In genomic region chr14:99363616-99364290, GRCh38 we compare ENCODE assay signal across 20 cellular contexts.
"Had no signal": no experiment of that assay in that cellular context is flagged by ENCODE, and none has a peak within 500 bp of the region (broad histone marks: within the 10 kb centered on the region; RNA-seq: fewer than 3 reads in every experiment).

No MANE protein-coding gene starts in this region.

- H3K4me1 ChIP-seq: body of pancreas, gastrocnemius medialis, prostate gland, right atrium auricular region, tibial nerve had no signal

- H3K4me3 Mint-ChIP-seq: activated CD4-positive, alpha-beta memory T cell treated with anti-CD3 and anti-CD28 coated beads, Interleukin-2, amount 10 ng/mL, durations not matched to agents 7 days and 5 days; activated CD8-positive, alpha-beta memory T cell treated with anti-CD3 and anti-CD28 coated beads, Interleukin-2, amount 10 ng/mL, durations not matched to agents 7 days and 5 days; activated naive CD8-positive, alpha-beta T cell treated with anti-CD3 and anti-CD28 coated beads, Interleukin-2, amount 10 ng/mL, durations not matched to agents 7 days and 5 days; nephron; stimulated activated naive CD8-positive, alpha-beta T cell treated with anti-CD3 and anti-CD28 coated beads, Interleukin-15, Interleukin-2, amounts not matched to agents 100 ng/mL and 50 ng/mL, for 24 hours had no signal

- H3K27me3 ChIP-seq: body of pancreas, gastrocnemius medialis, right atrium auricular region, tibial nerve had no signal

- DNase-seq: activated CD4-positive, alpha-beta memory T cell treated with anti-CD3 and anti-CD28 coated beads, Interleukin-2, amount 10 ng/mL, durations not matched to agents 7 days and 5 days; activated CD4-positive, alpha-beta T cell treated with anti-CD3 and anti-CD28 coated beads for 48 hours; activated CD8-positive, alpha-beta memory T cell treated with anti-CD3 and anti-CD28 coated beads, Interleukin-2, amount 10 ng/mL, durations not matched to agents 7 days and 5 days; activated naive CD4-positive, alpha-beta T cell treated with Interleukin-2 at 50 U/mL for 16 hours; activated naive CD8-positive, alpha-beta T cell treated with anti-CD3 and anti-CD28 coated beads, Interleukin-2, amount 10 ng/mL, durations not matched to agents 7 days and 5 days; body of pancreas; caudate nucleus; gastrocnemius medialis; left colon; midbrain; stimulated activated CD4-positive, alpha-beta T cell treated with anti-CD3 and anti-CD28 coated beads, Interleukin-15, amount 100 ng/mL, for 24 hours; stimulated activated CD4-positive, alpha-beta T cell treated with anti-CD3 and anti-CD28 coated beads, Interleukin-2, amount 100 ng/mL, for 48 hours had no signal

- H3K27me3 Mint-ChIP-seq: activated naive CD8-positive, alpha-beta T cell treated with anti-CD3 and anti-CD28 coated beads, Interleukin-2, amount 10 ng/mL, durations not matched to agents 7 days and 5 days; stimulated activated naive CD8-positive, alpha-beta T cell treated with anti-CD3 and anti-CD28 coated beads, Interleukin-15, Interleukin-2, amounts not matched to agents 100 ng/mL and 50 ng/mL, for 24 hours had no signal

- H3K4me1 Mint-ChIP-seq: activated CD4-positive, alpha-beta memory T cell treated with anti-CD3 and anti-CD28 coated beads, Interleukin-2, amount 10 ng/mL, durations not matched to agents 7 days and 5 days; activated CD8-positive, alpha-beta memory T cell treated with anti-CD3 and anti-CD28 coated beads, Interleukin-2, amount 10 ng/mL, durations not matched to agents 7 days and 5 days had no signal

- H3K9me3 Mint-ChIP-seq: activated CD4-positive, alpha-beta memory T cell treated with anti-CD3 and anti-CD28 coated beads, Interleukin-2, amount 10 ng/mL, durations not matched to agents 7 days and 5 days; activated naive CD8-positive, alpha-beta T cell treated with anti-CD3 and anti-CD28 coated beads, Interleukin-2, amount 10 ng/mL, durations not matched to agents 7 days and 5 days; activated T-helper 2 cell treated with anti-CD3 and anti-CD28 coated beads, Interferon-gamma antibody, Interleukin-2, Interleukin-4, amounts not matched to agents 10 μg/mL and 5 μg/mL and 100 μg/mL, durations not matched to agents 14 hours and 24 hours and 36 hours; nephron; stimulated activated naive CD8-positive, alpha-beta T cell treated with anti-CD3 and anti-CD28 coated beads, Interleukin-15, Interleukin-2, amounts not matched to agents 100 ng/mL and 50 ng/mL, for 24 hours had no signal

- H3K36me3 ChIP-seq: gastrocnemius medialis, prostate gland, right atrium auricular region, tibial nerve had no signal

- H3K36me3 Mint-ChIP-seq: activated CD8-positive, alpha-beta memory T cell treated with anti-CD3 and anti-CD28 coated beads, Interleukin-2, amount 10 ng/mL, durations not matched to agents 7 days and 5 days; activated naive CD8-positive, alpha-beta T cell treated with anti-CD3 and anti-CD28 coated beads, Interleukin-2, amount 10 ng/mL, durations not matched to agents 7 days and 5 days had no signal

- ATAC-seq: activated CD8-positive, alpha-beta memory T cell treated with anti-CD3 and anti-CD28 coated beads, Interleukin-2, amount 10 ng/mL, durations not matched to agents 7 days and 5 days; body of pancreas; gastrocnemius medialis; left colon had no signal

- H3K4me3 ChIP-seq: body of pancreas, gastrocnemius medialis, lung, prostate gland, right atrium auricular region, skin epidermis, tibial nerve had no signal

- H3K27ac Mint-ChIP-seq: activated CD4-positive, alpha-beta memory T cell treated with anti-CD3 and anti-CD28 coated beads, Interleukin-2, amount 10 ng/mL, durations not matched to agents 7 days and 5 days; activated CD8-positive, alpha-beta memory T cell treated with anti-CD3 and anti-CD28 coated beads, Interleukin-2, amount 10 ng/mL, durations not matched to agents 7 days and 5 days; activated naive CD8-positive, alpha-beta T cell treated with anti-CD3 and anti-CD28 coated beads, Interleukin-2, amount 10 ng/mL, durations not matched to agents 7 days and 5 days; activated T-helper 2 cell treated with anti-CD3 and anti-CD28 coated beads, Interferon-gamma antibody, Interleukin-2, Interleukin-4, amounts not matched to agents 10 μg/mL and 5 μg/mL and 100 μg/mL, durations not matched to agents 14 hours and 24 hours and 36 hours; nephron; stimulated activated naive CD8-positive, alpha-beta T cell treated with anti-CD3 and anti-CD28 coated beads, Interleukin-15, Interleukin-2, amounts not matched to agents 100 ng/mL and 50 ng/mL, for 24 hours had no signal

- H3K27ac ChIP-seq: body of pancreas, gastrocnemius medialis, prostate gland, right atrium auricular region, skin epidermis, tibial nerve had no signal

- H3K9me3 ChIP-seq: body of pancreas, gastrocnemius medialis, prostate gland, right atrium auricular region, tibial nerve had no signal
